In the genomic region with DNA sequence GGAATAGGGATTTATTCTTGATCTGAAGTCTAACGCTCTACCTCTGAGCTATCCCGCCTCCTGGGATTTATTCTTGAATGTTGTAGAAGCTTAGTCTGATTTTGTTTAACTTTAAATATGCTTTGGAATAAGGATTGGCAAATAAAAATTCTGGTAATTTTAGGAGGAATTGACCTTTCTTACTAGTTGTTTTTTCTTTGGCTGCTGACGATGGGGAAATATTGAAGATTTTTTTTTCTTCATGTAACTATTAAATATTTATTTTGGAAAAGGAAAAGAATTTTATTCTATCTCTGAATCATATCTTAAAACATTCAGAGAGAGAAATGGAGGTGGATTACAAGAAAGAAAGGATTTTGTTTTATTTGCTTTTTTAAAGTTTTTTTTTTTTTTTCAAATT, we compare ENCODE assay signal across 1 cellular context.
TF ChIP-seq lines count a peak whose summit lies in the region.

No MANE protein-coding gene starts in this region.

TF ChIP-seq in IMR-90, 13 proteins besides CTCF, POLR2A, EP300 and RAD21 (continued from another document):
- TF ChIP-seq CEBPB (IDR thresholded peaks at IDR 0.05; ENCODE audit: low read depth, low read length) (no peak), SMC3 (IDR thresholded peaks at IDR 0.05; ENCODE audit: low read depth, low read length) (no peak)
